Comparison of ENCODE assay signal across 24 cellular contexts in genomic region chr9:136754626-136755284, GRCh38. TPM values are rescaled to one million over a fixed set of nuclear protein-coding genes. Genes with fewer than 3 reads are reported as not detected.
"Had no signal": no experiment of that assay in that cellular context is flagged by ENCODE, and none has a peak within 500 bp of the region (broad histone marks: within the 10 kb centered on the region; RNA-seq: fewer than 3 reads in every experiment).

No MANE protein-coding gene starts in this region.

- H3K27ac Mint-ChIP-seq: activated naive CD4-positive, alpha-beta T cell treated with anti-CD3 and anti-CD28 coated beads for 36 hours; activated T-helper 17 cell treated with anti-CD3 and anti-CD28 coated beads, Interleukin-2, amount 50 U/mL, for 72 hours; progenitor cell of endocrine pancreas; T-helper 2 cell treated with Interferon-gamma antibody and Interleukin-4, amounts not matched to agents 5 μg/mL and 100 μg/mL, for 36 hours had no signal

- DNase-seq: activated naive CD4-positive, alpha-beta T cell treated with anti-CD3 and anti-CD28 coated beads for 36 hours; heart right ventricle; mammary epithelial cell; occipital lobe; stimulated activated CD4-positive, alpha-beta T cell treated with anti-CD3 and anti-CD28 coated beads, Interleukin-15, amount 100 ng/mL, for 24 hours; stimulated activated CD4-positive, alpha-beta T cell treated with anti-CD3 and anti-CD28 coated beads, Interleukin-4, amount 100 ng/mL, for 4 hours; stimulated activated CD8-positive, alpha-beta memory T cell treated with anti-CD3 and anti-CD28 coated beads, Interleukin-4, amount 100 ng/mL, for 48 hours; stimulated activated naive CD4-positive, alpha-beta T cell treated with Interleukin-2 at 50 U/mL for 16 hours; transverse colon had no signal

- H3K27ac ChIP-seq: ascending aorta, breast epithelium, heart right ventricle, left lung, right atrium auricular region, skin epidermis, transverse colon had no signal

- H3K27me3 ChIP-seq: ascending aorta, breast epithelium, heart right ventricle, right atrium auricular region had no signal

- H3K4me3 Mint-ChIP-seq: activated naive CD4-positive, alpha-beta T cell treated with anti-CD3 and anti-CD28 coated beads for 36 hours; activated T-helper 17 cell treated with anti-CD3 and anti-CD28 coated beads, Interleukin-2, amount 50 U/mL, for 72 hours; naive thymus-derived CD8-positive, alpha-beta T cell; T-helper 2 cell treated with Interferon-gamma antibody and Interleukin-4, amounts not matched to agents 5 μg/mL and 100 μg/mL, for 36 hours had no signal

- FAIRE-seq: frontal cortex, keratinocyte had no signal

- H3K4me3 ChIP-seq: ascending aorta, breast epithelium, heart right ventricle, left lung, right atrium auricular region, skin epidermis, transverse colon had no signal

- H3K27me3 Mint-ChIP-seq: activated T-helper 17 cell treated with anti-CD3 and anti-CD28 coated beads, Interleukin-2, amount 50 U/mL, for 72 hours had no signal

- H3K4me1 ChIP-seq: ascending aorta, breast epithelium, left lung, transverse colon had no signal

- H3K9me3 ChIP-seq: ascending aorta had no signal

- H3K36me3 ChIP-seq: ascending aorta, breast epithelium, heart right ventricle, left lung, right atrium auricular region, transverse colon had no signal

- H3K4me1 Mint-ChIP-seq: activated T-helper 17 cell treated with anti-CD3 and anti-CD28 coated beads, Interleukin-2, amount 50 U/mL, for 72 hours had no signal

RNA-seq across cellular contexts. Expression of gene LCN8, which starts 3.3 kb away (rescaled TPM):
- total RNA-seq: activated CD8-positive, alpha-beta memory T cell treated with anti-CD3 and anti-CD28 coated beads for 36 hours; activated naive CD4-positive, alpha-beta T cell treated with anti-CD3 and anti-CD28 coated beads for 36 hours; activated T-helper 17 cell treated with anti-CD3 and anti-CD28 coated beads, Interleukin-2, amount 50 U/mL, for 72 hours; ascending aorta; breast epithelium; dermis microvascular lymphatic vessel endothelial cell; epithelial cell of proximal tubule; frontal cortex; heart right ventricle; left lung; mammary epithelial cell; mononuclear cell; occipital lobe; progenitor cell of endocrine pancreas; right atrium auricular region; transverse colon had no signal
- polyA plus RNA-seq: heart right ventricle; keratinocyte; mammary epithelial cell; naive thymus-derived CD8-positive, alpha-beta T cell had no signal

RNA-seq across cellular contexts. Expression of gene LCN6, which starts 6.4 kb away (rescaled TPM):
- total RNA-seq: activated CD8-positive, alpha-beta memory T cell treated with anti-CD3 and anti-CD28 coated beads for 36 hours; activated naive CD4-positive, alpha-beta T cell treated with anti-CD3 and anti-CD28 coated beads for 36 hours; activated T-helper 17 cell treated with anti-CD3 and anti-CD28 coated beads, Interleukin-2, amount 50 U/mL, for 72 hours; dermis microvascular lymphatic vessel endothelial cell; epithelial cell of proximal tubule; frontal cortex; mammary epithelial cell; mononuclear cell; naive thymus-derived CD8-positive, alpha-beta T cell; occipital lobe; progenitor cell of endocrine pancreas had no signal
- polyA plus RNA-seq: keratinocyte; mammary epithelial cell; naive thymus-derived CD8-positive, alpha-beta T cell had no signal

RNA-seq across cellular contexts. Expression of gene LCN15, which starts 9.6 kb away (rescaled TPM):
- total RNA-seq: activated CD8-positive, alpha-beta memory T cell treated with anti-CD3 and anti-CD28 coated beads for 36 hours; activated naive CD4-positive, alpha-beta T cell treated with anti-CD3 and anti-CD28 coated beads for 36 hours; activated T-helper 17 cell treated with anti-CD3 and anti-CD28 coated beads, Interleukin-2, amount 50 U/mL, for 72 hours; ascending aorta; breast epithelium; epithelial cell of proximal tubule; frontal cortex; left lung; mammary epithelial cell; mononuclear cell; naive thymus-derived CD8-positive, alpha-beta T cell; occipital lobe; progenitor cell of endocrine pancreas had no signal
- polyA plus RNA-seq: keratinocyte; mammary epithelial cell; naive thymus-derived CD8-positive, alpha-beta T cell had no signal

RNA-seq across cellular contexts. Expression of gene LCN10, which starts 12.0 kb away (rescaled TPM):
- total RNA-seq: epithelial cell of proximal tubule, frontal cortex, mammary epithelial cell, mononuclear cell, occipital lobe, progenitor cell of endocrine pancreas had no signal
- polyA plus RNA-seq: keratinocyte, mammary epithelial cell had no signal
